20 cellular contexts compared by ENCODE assay signal in genomic region chr10:132276179-132276675, GRCh38. TPM values are rescaled to one million over a fixed set of nuclear protein-coding genes. Genes with fewer than 3 reads are reported as not detected.
DNase-seq lines count a peak whose midpoint lies in the region; ATAC-seq, FAIRE-seq and TF ChIP-seq lines count a peak whose summit lies in the region.
"Had no signal": no experiment of that assay in that cellular context is flagged by ENCODE, and none has a peak within 500 bp of the region (broad histone marks: within the 10 kb centered on the region; RNA-seq: fewer than 3 reads in every experiment).

No MANE protein-coding gene starts in this region.

- no peak overlapping the region for H3K18ac ChIP-seq in mesenchymal stem cell (ENCODE audit: low read depth in 1 of 2, low read length in 2 of 2)

- H4K91ac ChIP-seq in mesenchymal stem cell (ENCODE audit: low read length) = no peak overlapping the region

- H3K27ac Mint-ChIP-seq in CD8-positive, alpha-beta T cell = no peak overlapping the region

- no peak overlapping the region for H3K14ac ChIP-seq in mesenchymal stem cell (ENCODE audit: low read length in 2 of 2)

- peak overlapping the region; percentile 79 for H3K4me2 ChIP-seq in BLaER1
- peak overlapping the region in 8 of 11 experiments; percentile 50 to 83 (median 66); a peak in 12 of 22 replicates for H3K4me2 ChIP-seq in BLaER1 treated with 17β-estradiol and CSF1 and Interleukin-3, amounts not matched to agents 10 nM and 100 nM
- H3K4me2 ChIP-seq in osteoblast (ENCODE audit: insufficient read depth, low read length) = no peak overlapping the region
- no peak overlapping the region for H3K4me2 ChIP-seq in mesenchymal stem cell (ENCODE audit: low read length, poor library complexity, severe bottlenecking)

- TF ChIP-seq CTCF in kidney (IDR thresholded peaks at IDR 0.05; ENCODE audit: borderline replicate concordance, extremely low read depth, insufficient read depth) (no peak), osteoblast (IDR thresholded peaks at IDR 0.05; ENCODE audit: extremely low read depth, low read depth, low read length) (no peak)
- no peak for TF ChIP-seq CTCF in CD8-positive, alpha-beta T cell (IDR thresholded peaks at IDR 0.05)

- H4K20me1 ChIP-seq in BLaER1 (peaks cover 50% of the 10 kb centered on the region; the same call in 1 of the 2 replicates), osteoblast (ENCODE audit: insufficient read depth, low read length) (peaks cover 12% of the 10 kb centered on the region)
- H4K20me1 ChIP-seq in BLaER1 treated with 17β-estradiol and CSF1 and Interleukin-3, amounts not matched to agents 10 nM and 100 nM = peaks cover 0 to 69% (median 27%) of the 10 kb centered on the region in 11 experiments; a peak in 13 of 22 replicates

- H3K4me3 Mint-ChIP-seq in CD8-positive, alpha-beta T cell = no peak overlapping the region
- H3K4me3 Mint-ChIP-seq: CD8-positive, alpha-beta memory T cell; H9 had no signal

- no peak for ATAC-seq in CD8-positive, alpha-beta T cell
- ATAC-seq: GM12878 had no signal

- H3K9me3 ChIP-seq in BLaER1 (no peaks in the 10 kb centered on the region), kidney (ENCODE audit: control insufficient read depth in 1 of 2, low read length in 2 of 2) (no peaks in the 10 kb centered on the region), osteoblast (ENCODE audit: low read depth, low read length) (no peaks in the 10 kb centered on the region), mesenchymal stem cell (ENCODE audit: control insufficient read depth, low read length) (no peaks in the 10 kb centered on the region)
- no peaks in the 10 kb centered on the region for H3K9me3 ChIP-seq in BLaER1 treated with 17β-estradiol and CSF1 and Interleukin-3, amounts not matched to agents 10 nM and 100 nM (replicated peaks in 1 of 11)
- H3K9me3 ChIP-seq in CD8-positive, alpha-beta T cell (ENCODE audit: low read length) = no peaks in the 10 kb centered on the region
- H3K9me3 ChIP-seq: BE2C had no signal

- no peak overlapping the region for H3K4ac ChIP-seq in mesenchymal stem cell (ENCODE audit: low read depth in 1 of 2, low read length in 2 of 2)

- H2AK5ac ChIP-seq in mesenchymal stem cell (ENCODE audit: low read length, severe bottlenecking) = no peak overlapping the region

- POLR2A ChIA-PET in CD8-positive, alpha-beta T cell (lab: Charles Lee) = no interaction called here

- no peak overlapping the region for H3K23ac ChIP-seq in mesenchymal stem cell (ENCODE audit: low read length in 2 of 2)

- H3K4me1 ChIP-seq in BLaER1 (peaks cover 76% of the 10 kb centered on the region), kidney (ENCODE audit: control insufficient read depth in 1 of 2, insufficient read depth in 1 of 2, low read depth in 1 of 2, low read length in 2 of 2) (peaks cover 0 to 6% of the 10 kb centered on the region in 2 donors), osteoblast (ENCODE audit: insufficient read depth, low read length) (no peaks in the 10 kb centered on the region), mesenchymal stem cell (ENCODE audit: control insufficient read depth, insufficient read depth, low read depth, low read length) (no peaks in the 10 kb centered on the region)
- H3K4me1 ChIP-seq in BLaER1 treated with 17β-estradiol and CSF1 and Interleukin-3, amounts not matched to agents 10 nM and 100 nM = peaks cover 0 to 74% (median 60%) of the 10 kb centered on the region in 10 experiments; a peak in 16 of 20 replicates
- H3K4me1 ChIP-seq in CD8-positive, alpha-beta T cell (ENCODE audit: insufficient read depth, low read length) = no peaks in the 10 kb centered on the region
- H3K4me1 ChIP-seq: BE2C had no signal

- H3K9me3 Mint-ChIP-seq in CD8-positive, alpha-beta T cell = no peaks in the 10 kb centered on the region

- H3K4me1 Mint-ChIP-seq in CD8-positive, alpha-beta T cell (ENCODE audit: low read depth) = no peaks in the 10 kb centered on the region

- no peak for FAIRE-seq in kidney (lab: Jason Lieb, UNC)
- FAIRE-seq: A204.1, GM12878, H1 had no signal

- no peaks in the 10 kb centered on the region for H3K79me2 ChIP-seq in osteoblast (ENCODE audit: insufficient read depth, low read length)

- peak overlapping the region; percentile 6; the same call in 1 of the 2 replicates for H3K27ac ChIP-seq in BLaER1
- H3K27ac ChIP-seq in BLaER1 treated with 17β-estradiol and CSF1 and Interleukin-3, amounts not matched to agents 10 nM and 100 nM = no peak overlapping the region
- H3K27ac ChIP-seq in kidney (ENCODE audit: low read depth in 2 of 2, low read length in 2 of 2) = no peak overlapping the region
- no peak overlapping the region for H3K27ac ChIP-seq in osteoblast (ENCODE audit: low read depth, low read length)
- no peak overlapping the region for H3K27ac ChIP-seq in CD8-positive, alpha-beta T cell (ENCODE audit: low read depth, low read length)
- no peak overlapping the region for H3K27ac ChIP-seq in mesenchymal stem cell (ENCODE audit: low read length, poor library complexity, severe bottlenecking)

- no peak overlapping the region for H4K8ac ChIP-seq in mesenchymal stem cell (ENCODE audit: low read length)

- H2BK120ac ChIP-seq in mesenchymal stem cell (ENCODE audit: low read depth, low read length) = no peak overlapping the region

- intact Hi-C loops in kidney (cut with DNase I) = no loop called here
- intact Hi-C loops in CD8-positive, alpha-beta T cell (cut with DNase I, micrococcal nuclease) = no loop called here

- H2AFZ ChIP-seq in osteoblast (ENCODE audit: low read length) (no peak overlapping the region), mesenchymal stem cell (ENCODE audit: low read depth, low read length) (no peak overlapping the region)

- H3K9ac ChIP-seq in BLaER1 (0 out of 2 replicates have a peak overlapping the region, but pooled peaks have one; percentile 2), kidney (ENCODE audit: low read length in 2 of 2) (no peak overlapping the region), mesenchymal stem cell (ENCODE audit: low read length) (no peak overlapping the region)
- no peak overlapping the region for H3K9ac ChIP-seq in BLaER1 treated with 17β-estradiol and CSF1 and Interleukin-3, amounts not matched to agents 10 nM and 100 nM

- H3K79me1 ChIP-seq in mesenchymal stem cell (replicated peaks; ENCODE audit: low read length, poor library complexity, severe bottlenecking) = peaks cover 8% of the 10 kb centered on the region

- DNase-seq in kidney = peak; percentile 34
- peak; percentile 53 for DNase-seq in osteoblast (ENCODE audit: insufficient read length, low spot score, missing footprints)
- no peak for DNase-seq in C1 segment of cervical spinal cord (lab: John Stamatoyannopoulos, UW)
- no peak for DNase-seq in CD8-positive, alpha-beta T cell
- no peak for DNase-seq in mucosa of gallbladder (ENCODE audit: low spot score)
- DNase-seq in mesenchymal stem cell = no peak
- DNase-seq: ACHN; BE2C; CD8-positive, alpha-beta memory T cell; COR-L47; DMS 273 treated with DMSO at 0.1 percent for 48 hours; DMS53; DND-41; EL; H9 had no signal

- H3K36me3 ChIP-seq in BLaER1 (no peaks in the 10 kb centered on the region), kidney (ENCODE audit: control insufficient read depth in 1 of 2, insufficient read depth in 2 of 2, low read length in 2 of 2) (no peaks in the 10 kb centered on the region), osteoblast (ENCODE audit: insufficient read depth, low read length) (no peaks in the 10 kb centered on the region), mesenchymal stem cell (ENCODE audit: control insufficient read depth in 1 of 2, insufficient read depth in 2 of 2, low read depth in 1 of 2, low read length in 2 of 2) (peaks cover 0 to 7% of the 10 kb centered on the region in 2 experiments)
- no peaks in the 10 kb centered on the region for H3K36me3 ChIP-seq in BLaER1 treated with 17β-estradiol and CSF1 and Interleukin-3, amounts not matched to agents 10 nM and 100 nM
- no peaks in the 10 kb centered on the region for H3K36me3 ChIP-seq in CD8-positive, alpha-beta T cell (ENCODE audit: insufficient read depth, low read length)
- H3K36me3 ChIP-seq: BE2C had no signal

- WGBS in mesenchymal stem cell = 85% methylated on average over 13 of the region's 13 CpGs

- H2BK12ac ChIP-seq in mesenchymal stem cell (ENCODE audit: low read length in 2 of 2) = no peak overlapping the region

- no peak overlapping the region for H2BK5ac ChIP-seq in mesenchymal stem cell (ENCODE audit: low read depth, low read length, poor library complexity, severe bottlenecking)

- H3K27me3 Mint-ChIP-seq in CD8-positive, alpha-beta T cell (ENCODE audit: low read depth) = no peaks in the 10 kb centered on the region

- H3K36me3 Mint-ChIP-seq in CD8-positive, alpha-beta T cell = no peaks in the 10 kb centered on the region

- CTCF ChIA-PET in CD8-positive, alpha-beta T cell (lab: Charles Lee) = interaction anchor here (0.7 kb wide), 1 partner anchor 562 kb away, joined by 3 read pairs; no protein-coding TSS in a partner anchor

- H2BK15ac ChIP-seq in mesenchymal stem cell (ENCODE audit: low read depth, poor library complexity, severe bottlenecking) = no peak overlapping the region

- H3K27me3 ChIP-seq in BLaER1 (no peaks in the 10 kb centered on the region), osteoblast (ENCODE audit: insufficient read depth, low read length) (no peaks in the 10 kb centered on the region), mesenchymal stem cell (ENCODE audit: control insufficient read depth in 1 of 2, insufficient read depth in 1 of 2, low read length in 2 of 2) (peaks cover 4 to 31% of the 10 kb centered on the region in 2 experiments)
- H3K27me3 ChIP-seq in BLaER1 treated with 17β-estradiol and CSF1 and Interleukin-3, amounts not matched to agents 10 nM and 100 nM = peaks cover 0 to 8% (median 0%) of the 10 kb centered on the region in 11 experiments; a peak in 4 of 22 replicates
- no peaks in the 10 kb centered on the region for H3K27me3 ChIP-seq in CD8-positive, alpha-beta T cell (ENCODE audit: insufficient read depth, low read length)
- H3K27me3 ChIP-seq: BE2C had no signal

- H3K4me3 ChIP-seq in BLaER1 (no peak overlapping the region), kidney (ENCODE audit: low read length in 2 of 2) (no peak overlapping the region), osteoblast (ENCODE audit: insufficient read depth, low read length) (no peak overlapping the region), mesenchymal stem cell (ENCODE audit: insufficient read depth in 1 of 2, low read depth in 1 of 2, low read length in 2 of 2) (no peak overlapping the region)
- no peak overlapping the region for H3K4me3 ChIP-seq in BLaER1 treated with 17β-estradiol and CSF1 and Interleukin-3, amounts not matched to agents 10 nM and 100 nM
- no peak overlapping the region for H3K4me3 ChIP-seq in CD8-positive, alpha-beta T cell (ENCODE audit: low read depth, low read length)
- H3K4me3 ChIP-seq: GM12878 had no signal

RNA-seq across cellular contexts. Expression of gene STK32C, which starts 31.5 kb away (rescaled TPM):
- total RNA-seq in kidney (14.4 TPM), osteoblast (12.7 and 14.5 TPM in 2 replicates), mucosa of gallbladder (23.8 TPM)
- polyA plus RNA-seq in kidney (ENCODE audit: insufficient read depth, low read depth, low replicate concordance) = 11.6 TPM
- 1 to 10 TPM; 5.0 to 5.4 TPM for total RNA-seq in CD8-positive, alpha-beta T cell
- 6.6 TPM for polyA plus RNA-seq in mesenchymal stem cell (2013, experiment 1 of 2)
- 7.0 TPM for polyA plus RNA-seq in mesenchymal stem cell (2013, experiment 2 of 2)

RNA-seq across cellular contexts. Expression of gene LRRC27, which starts 55.8 kb away (rescaled TPM):
- 14.6 TPM for total RNA-seq in kidney
- polyA plus RNA-seq in kidney (ENCODE audit: insufficient read depth, low read depth, low replicate concordance) = 14.4 TPM
- 11.2 and 13.4 TPM in 2 replicates for total RNA-seq in osteoblast
- 1 to 10 TPM in 1 of 2 experiments, under 1 TPM in 1; 0.68 to 3.2 TPM for total RNA-seq in CD8-positive, alpha-beta T cell
- 12.4 TPM for total RNA-seq in mucosa of gallbladder
- 12.1 TPM for polyA plus RNA-seq in mesenchymal stem cell (2013, experiment 1 of 2)
- 13.3 TPM for polyA plus RNA-seq in mesenchymal stem cell (2013, experiment 2 of 2)

Comparison
In these comparisons a context has a peak if more than half of its experiments do, and no peak if none do; other contexts are left out.
1. H3K4me2 ChIP-seq: peak in BLaER1 (single experiment) and BLaER1 treated with 17β-estradiol and CSF1 and Interleukin-3, amounts not matched to agents 10 nM and 100 nM (8 of 11); none in osteoblast (single experiment) and mesenchymal stem cell (single experiment).
2. DNase-seq: peak in kidney (single experiment) and osteoblast (single experiment); none in C1 segment of cervical spinal cord (0 of 14), CD8-positive, alpha-beta T cell (0 of 7), mucosa of gallbladder (single experiment) and mesenchymal stem cell (single experiment).